7 cellular contexts compared by ENCODE assay signal in the genomic region with DNA sequence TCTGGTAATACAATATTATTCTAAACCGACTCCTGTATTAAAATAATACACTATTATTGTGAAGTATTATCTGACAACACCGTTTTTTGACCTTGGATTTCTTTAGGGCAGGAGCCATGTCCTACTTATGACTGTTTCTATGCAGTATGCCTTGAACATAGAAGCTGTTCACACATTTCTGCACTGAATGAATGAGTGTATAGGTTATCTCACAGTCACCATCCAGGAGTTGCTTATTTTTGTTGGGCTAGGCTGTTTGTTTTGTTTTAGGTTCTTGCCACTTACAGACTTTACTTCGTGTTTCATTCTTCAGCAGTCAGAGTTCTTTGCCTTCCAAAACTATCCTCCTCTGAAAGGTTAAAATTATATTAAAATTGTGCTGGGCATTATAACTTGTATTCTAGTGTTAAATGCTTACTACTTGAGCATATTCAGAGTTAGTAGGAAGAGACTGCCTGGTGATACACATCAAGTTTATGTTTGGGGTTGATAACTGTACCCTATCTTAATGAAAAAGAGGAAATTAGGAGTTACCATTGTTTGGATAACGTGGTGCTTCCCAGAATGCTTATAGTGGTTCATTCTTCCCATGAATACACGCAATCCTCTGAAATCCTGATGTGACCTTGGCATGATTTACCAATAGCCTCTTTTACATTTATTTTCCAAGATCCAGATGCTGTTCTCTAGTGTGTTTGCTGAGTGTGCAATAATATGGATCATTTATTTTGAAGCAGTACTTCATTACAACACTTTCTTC. TPM values are rescaled to one million over a fixed set of nuclear protein-coding genes. Genes with fewer than 3 reads are reported as not detected.
DNase-seq lines count a peak whose midpoint lies in the region; ATAC-seq and TF ChIP-seq lines count a peak whose summit lies in the region.

No MANE protein-coding gene starts in this region.

- intact Hi-C loops in PC-3 (cut with micrococcal nuclease) = loop anchor here (1.0 to 5.0 kb wide), 4 partner anchors 44 to 322 kb away; no protein-coding TSS in a partner anchor

- H3K4me2 ChIP-seq in PC-3 (ENCODE audit: low read length) (peak overlapping the region; percentile 84), osteoblast (ENCODE audit: insufficient read depth, low read length) (peak overlapping the region; percentile 96)

- H3K27ac ChIP-seq in PC-3 (ENCODE audit: low read length) = no peak overlapping the region
- peak overlapping the region; percentile 98 for H3K27ac ChIP-seq in osteoblast (ENCODE audit: low read depth, low read length)

- TF ChIP-seq CTCF in PC-3 (conservative IDR thresholded peaks at IDR 0.05; ENCODE audit: low read depth, low read length) = no peak
- no peak for TF ChIP-seq CTCF in osteoblast (IDR thresholded peaks at IDR 0.05; ENCODE audit: extremely low read depth, low read depth, low read length)

- H4K20me1 ChIP-seq in PC-3 (ENCODE audit: low read length) (peaks cover 22% of the 10 kb centered on the region), osteoblast (ENCODE audit: insufficient read depth, low read length) (peaks cover 18% of the 10 kb centered on the region)

- H3K9ac ChIP-seq in PC-3 (ENCODE audit: low read length) = peak overlapping the region; percentile 99; the same call in 1 of the 2 replicates
- H3K9ac ChIP-seq in endocrine pancreas (ENCODE audit: control insufficient read depth, insufficient read depth, low read length) = no peak overlapping the region

- H3K79me2 ChIP-seq in PC-3 (ENCODE audit: low read length) (peaks cover 72% of the 10 kb centered on the region), osteoblast (ENCODE audit: insufficient read depth, low read length) (peaks cover 66% of the 10 kb centered on the region)

- H3K9me3 ChIP-seq in PC-3 (ENCODE audit: low read length) (no peaks in the 10 kb centered on the region), endocrine pancreas (ENCODE audit: control insufficient read depth, low read length) (no peaks in the 10 kb centered on the region), osteoblast (ENCODE audit: low read depth, low read length) (no peaks in the 10 kb centered on the region)

- H3F3A ChIP-seq in PC-3 (ENCODE audit: low read length, unreplicated experiment) = peaks cover 4% of the 10 kb centered on the region

- H3K4me1 ChIP-seq in PC-3 (ENCODE audit: insufficient read depth, low read length) (peaks cover 50% of the 10 kb centered on the region), endocrine pancreas (ENCODE audit: control insufficient read depth, insufficient read depth, low read length) (peaks cover 17% of the 10 kb centered on the region), osteoblast (ENCODE audit: insufficient read depth, low read length) (peaks cover 44% of the 10 kb centered on the region)

- no TSS peak for BruUV-seq in PC-3 (replicated peaks; lab: Mats Ljungman, UMichigan)

- DNase-seq in PC-3 (peak; percentile 13), osteoblast (ENCODE audit: insufficient read length, low spot score, missing footprints) (no peak), NCI-H82 (lab: John Stamatoyannopoulos, UW) (no peak), NCI-H748 treated with DMSO at 0.1 percent for 48 hours (lab: John Stamatoyannopoulos, UW) (no peak)

- H3K4me3 ChIP-seq in GM08714 (ENCODE audit: low read length) (peak overlapping the region; percentile 83; the same call in 1 of the 2 replicates), PC-3 (ENCODE audit: low read length) (peak overlapping the region; percentile 83), endocrine pancreas (ENCODE audit: control insufficient read depth, insufficient read depth, low read length) (peak overlapping the region; percentile 88), osteoblast (ENCODE audit: insufficient read depth, low read length) (peak overlapping the region; percentile 84)

- CTCF ChIA-PET in PC-3 (lab: Charles Lee) = interaction anchor here (0.5 kb wide), 1 partner anchor 121 kb away, joined by 3 read pairs; no protein-coding TSS in a partner anchor

- H3K27me3 ChIP-seq in PC-3 (ENCODE audit: low read length) (no peaks in the 10 kb centered on the region), endocrine pancreas (ENCODE audit: control insufficient read depth, insufficient read depth, low read length) (no peaks in the 10 kb centered on the region), osteoblast (ENCODE audit: insufficient read depth, low read length) (no peaks in the 10 kb centered on the region)

- H3K36me3 ChIP-seq in PC-3 (ENCODE audit: low read depth, low read length) (0 out of 2 replicates have a peak, but pooled peaks cover 1% of the 10 kb centered on the region), endocrine pancreas (ENCODE audit: control insufficient read depth, insufficient read depth, low read length) (no peaks in the 10 kb centered on the region), osteoblast (ENCODE audit: insufficient read depth, low read length) (no peaks in the 10 kb centered on the region)

- ATAC-seq in PC-3 (no peak), HG02840 (IDR thresholded peaks at IDR 0.05; ENCODE audit: low FRiP score, unreplicated experiment) (no peak)

- H2AFZ ChIP-seq in PC-3 (ENCODE audit: low read length) = no peak overlapping the region
- no peak overlapping the region for H2AFZ ChIP-seq in osteoblast (ENCODE audit: low read length)

- H3K9me2 ChIP-seq in PC-3 (replicated peaks; ENCODE audit: low read length) = no peaks in the 10 kb centered on the region

- POLR2A ChIA-PET in PC-3 (lab: Charles Lee; ENCODE audit: unreplicated experiment) = interaction anchor here (0.5 to 0.6 kb wide), 3 partner anchors 21 to 87 kb away, joined by 4 to 14 read pairs (median 4); no protein-coding TSS in a partner anchor

RNA-seq across cellular contexts. Expression of a gene that starts 1.7 kb away (rescaled TPM):
- 7.5 and 12.9 TPM in 2 replicates for total RNA-seq in PC-3 (2014; rRNA removed)
- 38.4 and 44.5 TPM in 2 replicates for total RNA-seq in osteoblast

RNA-seq across cellular contexts. Expression of a gene that starts 58.9 kb away (rescaled TPM):
- total RNA-seq in PC-3 (2014; rRNA removed) = 14.7 and 23.6 TPM in 2 replicates
- 29.0 and 32.7 TPM in 2 replicates for total RNA-seq in osteoblast
